In genomic region chr20:31901615-31902014, GRCh38 we compare ENCODE assay signal across 27 cellular contexts. TPM values are rescaled to one million over a fixed set of nuclear protein-coding genes. Genes with fewer than 3 reads are reported as not detected.
"Had no signal": no experiment of that assay in that cellular context is flagged by ENCODE, and none has a peak within 500 bp of the region (broad histone marks: within the 10 kb centered on the region; RNA-seq: fewer than 3 reads in every experiment).

No MANE protein-coding gene starts in this region.

- DNase-seq: activated B cell treated with CpG ODN at 0.5 μM for 24 hours; activated CD4-positive, alpha-beta memory T cell treated with anti-CD3 and anti-CD28 coated beads for 36 hours; activated CD4-positive, alpha-beta T cell treated with anti-CD3 and anti-CD28 coated beads, Interleukin-2, amount 10 ng/mL, durations not matched to agents 7 days and 5 days; activated CD8-positive, alpha-beta memory T cell treated with anti-CD3 and anti-CD28 coated beads for 24 hours; activated gamma-delta T cell; activated naive CD4-positive, alpha-beta T cell treated with anti-CD3 and anti-CD28 coated beads for 36 hours; activated T-cell treated with anti-CD3 and anti-CD28 coated beads for 4 hours; activated T-cell treated with anti-CD3 and anti-CD28 coated beads, Interleukin-2, amount 50 U/mL, for 48 hours; amygdala; brain microvascular endothelial cell; Karpas-422; MM.1S; NCI-H1105; NCI-H1436; NCI-H1694 treated with DMSO at 0.1 percent for 48 hours; NCI-H2029 treated with DMSO at 0.1 percent for 48 hours; NCI-H345; NCI-H510A; Peyer's patch; SHP77 treated with DMSO at 0.1 percent for 48 hours; T-helper 17 cell; T-helper 9 cell had no signal

- H3K27ac Mint-ChIP-seq: activated B cell treated with CpG ODN at 0.5 μM for 24 hours; activated CD4-positive, alpha-beta memory T cell treated with anti-CD3 and anti-CD28 coated beads for 36 hours; activated CD4-positive, alpha-beta T cell treated with anti-CD3 and anti-CD28 coated beads, Interleukin-2, amount 10 ng/mL, durations not matched to agents 7 days and 5 days; activated naive CD4-positive, alpha-beta T cell treated with anti-CD3 and anti-CD28 coated beads for 36 hours; activated naive CD8-positive, alpha-beta T cell; activated T-helper 17 cell treated with anti-CD3 and anti-CD28 coated beads, Interleukin-2, amount 50 U/mL, for 72 hours; T-helper 17 cell had no signal

- H3K36me3 ChIP-seq: brain microvascular endothelial cell, cardiac muscle cell, Peyer's patch had no signal

- H3K9me3 Mint-ChIP-seq: activated B cell treated with CpG ODN at 0.5 μM for 24 hours; activated CD4-positive, alpha-beta memory T cell treated with anti-CD3 and anti-CD28 coated beads for 36 hours; activated CD4-positive, alpha-beta T cell treated with anti-CD3 and anti-CD28 coated beads, Interleukin-2, amount 10 ng/mL, durations not matched to agents 7 days and 5 days; activated naive CD4-positive, alpha-beta T cell treated with anti-CD3 and anti-CD28 coated beads for 36 hours; activated T-helper 17 cell treated with anti-CD3 and anti-CD28 coated beads, Interleukin-2, amount 50 U/mL, for 72 hours had no signal

- H3K4me1 ChIP-seq: Peyer's patch had no signal

- H3K36me3 Mint-ChIP-seq: activated CD4-positive, alpha-beta memory T cell treated with anti-CD3 and anti-CD28 coated beads for 36 hours; activated naive CD8-positive, alpha-beta T cell had no signal

- H3K4me3 ChIP-seq: cardiac muscle cell, Peyer's patch had no signal

- ATAC-seq: activated T-helper 17 cell treated with anti-CD3 and anti-CD28 coated beads, Interleukin-2, amount 50 U/mL, for 72 hours; T-helper 17 cell had no signal

- H3K9me3 ChIP-seq: Peyer's patch had no signal

- H3K4me1 Mint-ChIP-seq: activated B cell treated with CpG ODN at 0.5 μM for 24 hours; activated CD4-positive, alpha-beta T cell treated with anti-CD3 and anti-CD28 coated beads, Interleukin-2, amount 10 ng/mL, durations not matched to agents 7 days and 5 days; activated T-helper 17 cell treated with anti-CD3 and anti-CD28 coated beads, Interleukin-2, amount 50 U/mL, for 72 hours; T-helper 17 cell had no signal

- H3K27ac ChIP-seq: brain microvascular endothelial cell, cardiac muscle cell, Peyer's patch, RWPE1 had no signal

- H3K27me3 ChIP-seq: brain microvascular endothelial cell, cardiac muscle cell, Peyer's patch had no signal

- H3K27me3 Mint-ChIP-seq: activated B cell treated with CpG ODN at 0.5 μM for 24 hours had no signal

- H3K4me3 Mint-ChIP-seq: activated B cell treated with CpG ODN at 0.5 μM for 24 hours; activated CD4-positive, alpha-beta memory T cell treated with anti-CD3 and anti-CD28 coated beads for 36 hours; activated CD4-positive, alpha-beta T cell treated with anti-CD3 and anti-CD28 coated beads, Interleukin-2, amount 10 ng/mL, durations not matched to agents 7 days and 5 days; activated naive CD4-positive, alpha-beta T cell treated with anti-CD3 and anti-CD28 coated beads for 36 hours; activated naive CD8-positive, alpha-beta T cell; activated T-helper 17 cell treated with anti-CD3 and anti-CD28 coated beads, Interleukin-2, amount 50 U/mL, for 72 hours; T-helper 17 cell had no signal

RNA-seq across cellular contexts. Expression of gene TTLL9, which starts 31.2 kb away (rescaled TPM):
- total RNA-seq: activated CD4-positive, alpha-beta memory T cell treated with anti-CD3 and anti-CD28 coated beads for 36 hours; activated CD4-positive, alpha-beta T cell treated with anti-CD3 and anti-CD28 coated beads, Interleukin-2, amount 10 ng/mL, durations not matched to agents 7 days and 5 days; activated naive CD4-positive, alpha-beta T cell treated with anti-CD3 and anti-CD28 coated beads for 36 hours; activated T-helper 17 cell treated with anti-CD3 and anti-CD28 coated beads, Interleukin-2, amount 50 U/mL, for 72 hours; SK-MEL-5; T-helper 17 cell had no signal

RNA-seq across cellular contexts. Expression of gene DUSP15, which starts 31.3 kb away (rescaled TPM):
- total RNA-seq: activated CD4-positive, alpha-beta memory T cell treated with anti-CD3 and anti-CD28 coated beads for 36 hours; activated CD4-positive, alpha-beta T cell treated with anti-CD3 and anti-CD28 coated beads, Interleukin-2, amount 10 ng/mL, durations not matched to agents 7 days and 5 days; activated naive CD4-positive, alpha-beta T cell treated with anti-CD3 and anti-CD28 coated beads for 36 hours; activated T-helper 17 cell treated with anti-CD3 and anti-CD28 coated beads, Interleukin-2, amount 50 U/mL, for 72 hours; T-helper 17 cell had no signal

RNA-seq across cellular contexts. Expression of gene FOXS1, which starts 56.2 kb away (rescaled TPM):
- total RNA-seq: activated B cell treated with CpG ODN at 0.5 μM for 24 hours; activated CD4-positive, alpha-beta memory T cell treated with anti-CD3 and anti-CD28 coated beads for 36 hours; activated CD4-positive, alpha-beta T cell treated with anti-CD3 and anti-CD28 coated beads, Interleukin-2, amount 10 ng/mL, durations not matched to agents 7 days and 5 days; activated naive CD4-positive, alpha-beta T cell treated with anti-CD3 and anti-CD28 coated beads for 36 hours; activated T-helper 17 cell treated with anti-CD3 and anti-CD28 coated beads, Interleukin-2, amount 50 U/mL, for 72 hours; Peyer's patch; SK-MEL-5; T-helper 17 cell had no signal
